In genomic region chrX:13419918-13420317, GRCh38 we compare ENCODE assay signal across 7 cellular contexts.
"Had no signal": no experiment of that assay in that cellular context is flagged by ENCODE, and none has a peak within 500 bp of the region (broad histone marks: within the 10 kb centered on the region; RNA-seq: fewer than 3 reads in every experiment).

No MANE protein-coding gene starts in this region.

- H3K4me1 ChIP-seq: ascending aorta, right lobe of liver had no signal

- H3K27ac ChIP-seq: ascending aorta, right lobe of liver had no signal

- H3K4me3 ChIP-seq: ascending aorta, right lobe of liver had no signal

- DNase-seq: activated naive CD4-positive, alpha-beta T cell treated with Interleukin-2 at 50 U/mL for 16 hours; kidney glomerular epithelial cell; left ventricle myocardium superior; right lobe of liver; stimulated activated CD4-positive, alpha-beta T cell treated with anti-CD3 and anti-CD28 coated beads, Interleukin-1b, Interleukin-23, amount 100 ng/mL, for 48 hours had no signal

- H3K36me3 ChIP-seq: ascending aorta, right lobe of liver had no signal

- ATAC-seq: activated CD4-positive, CD25-positive, alpha-beta regulatory T cell treated with anti-CD3 and anti-CD28 coated beads, Interleukin-2, amount 50 U/mL, for 24 hours; right lobe of liver had no signal

- H3K27me3 ChIP-seq: ascending aorta, right lobe of liver had no signal

- H3K9me3 ChIP-seq: right lobe of liver had no signal
